Comparison of ENCODE assay signal across 28 cellular contexts in genomic region chr10:109920011-109920410, GRCh38. TPM values are rescaled to one million over a fixed set of nuclear protein-coding genes. Genes with fewer than 3 reads are reported as not detected.
DNase-seq lines count a peak whose midpoint lies in the region; ATAC-seq and TF ChIP-seq lines count a peak whose summit lies in the region.
"Had no signal": no experiment of that assay in that cellular context is flagged by ENCODE, and none has a peak within 500 bp of the region (broad histone marks: within the 10 kb centered on the region; RNA-seq: fewer than 3 reads in every experiment).

No MANE protein-coding gene starts in this region.

- H2AK5ac ChIP-seq in mesenchymal stem cell (ENCODE audit: low read length, severe bottlenecking): no peak overlapping the region

- H2BK5ac ChIP-seq in mesenchymal stem cell (ENCODE audit: low read depth, low read length, poor library complexity, severe bottlenecking): no peak overlapping the region

- peaks cover 8% of the 10 kb centered on the region for H3K4me1 ChIP-seq in mesenchymal stem cell (ENCODE audit: control insufficient read depth, insufficient read depth, low read depth, low read length)

- no peaks in the 10 kb centered on the region for H3K27me3 Mint-ChIP-seq in T-helper 17 cell
- no peaks in the 10 kb centered on the region for H3K27me3 Mint-ChIP-seq in chondrocyte (ENCODE audit: low read depth)
- no peaks in the 10 kb centered on the region for H3K27me3 Mint-ChIP-seq in stimulated activated naive CD8-positive, alpha-beta T cell treated with anti-CD3 and anti-CD28 coated beads, Interleukin-15, amount 100 ng/mL, for 72 hours

- no peak overlapping the region for H3K9ac ChIP-seq in mesenchymal stem cell (ENCODE audit: low read length)
- H3K9ac ChIP-seq: BLaER1 treated with 17β-estradiol and CSF1 and Interleukin-3, amounts not matched to agents 10 nM and 100 nM had no signal

- H3K27ac Mint-ChIP-seq in T-helper 17 cell: peak overlapping the region; percentile 94
- H3K27ac Mint-ChIP-seq in chondrocyte (ENCODE audit: unreplicated experiment): peak overlapping the region; percentile 41
- peak overlapping the region in 1 of 2 donors; percentile 20 for H3K27ac Mint-ChIP-seq in stimulated activated naive CD8-positive, alpha-beta T cell treated with anti-CD3 and anti-CD28 coated beads, Interleukin-15, amount 100 ng/mL, for 72 hours

- H3K4me3 ChIP-seq in mesenchymal stem cell (ENCODE audit: insufficient read depth in 1 of 2, low read depth in 1 of 2, low read length in 2 of 2): no peak overlapping the region
- H3K4me3 ChIP-seq: BLaER1 treated with 17β-estradiol and CSF1 and Interleukin-3, amounts not matched to agents 10 nM and 100 nM; breast epithelium; colonic mucosa; left ventricle myocardium inferior; pancreas; SJSA1; smooth muscle cell had no signal

- H2BK120ac ChIP-seq in mesenchymal stem cell (ENCODE audit: low read depth, low read length): no peak overlapping the region

- H3K9me3 ChIP-seq in T-helper 17 cell (ENCODE audit: control insufficient read depth, low read length, poor library complexity, severe bottlenecking): no peaks in the 10 kb centered on the region
- no peaks in the 10 kb centered on the region for H3K9me3 ChIP-seq in mesenchymal stem cell (ENCODE audit: control insufficient read depth, low read length)
- H3K9me3 ChIP-seq: breast epithelium, colonic mucosa, left ventricle myocardium inferior, pancreas, SJSA1 had no signal

- no peak overlapping the region for H3K4ac ChIP-seq in mesenchymal stem cell (ENCODE audit: low read depth in 1 of 2, low read length in 2 of 2)

- peak overlapping the region; percentile 50 for H3K4me3 Mint-ChIP-seq in T-helper 17 cell
- no peak overlapping the region for H3K4me3 Mint-ChIP-seq in chondrocyte (ENCODE audit: unreplicated experiment)
- peak overlapping the region; percentile 2 to 11 for H3K4me3 Mint-ChIP-seq in stimulated activated naive CD8-positive, alpha-beta T cell treated with anti-CD3 and anti-CD28 coated beads, Interleukin-15, amount 100 ng/mL, for 72 hours

- no peak overlapping the region for H3K4me2 ChIP-seq in mesenchymal stem cell (ENCODE audit: low read length, poor library complexity, severe bottlenecking)
- H3K4me2 ChIP-seq: smooth muscle cell had no signal

- DNase-seq in stimulated activated CD4-positive, alpha-beta T cell treated with anti-CD3 and anti-CD28 coated beads, Interleukin-15, amount 100 ng/mL, for 24 hours: peak; percentile 32
- DNase-seq in stimulated activated CD4-positive, alpha-beta T cell treated with anti-CD3 and anti-CD28 coated beads, Interleukin-4, amount 100 ng/mL, for 4 hours: no peak
- no peak for DNase-seq in T-helper 17 cell
- no peak for DNase-seq in chondrocyte (ENCODE audit: low spot score)
- peak in 1 of 2 donors; percentile 52 for DNase-seq in stimulated activated naive CD8-positive, alpha-beta T cell treated with anti-CD3 and anti-CD28 coated beads, Interleukin-15, amount 100 ng/mL, for 72 hours
- no peak for DNase-seq in mesenchymal stem cell
- no peak for DNase-seq in 8988T
- DNase-seq: amniotic stem cell; Calu3; colonic mucosa; DND-41; effector CD8-positive, alpha-beta T cell; glutamatergic neuron; islet precursor cell; KG1; left ventricle myocardium inferior; NCI-H1436; NCI-H2081 treated with DMSO at 0.1 percent for 48 hours; NCI-H345; NCI-H774; pancreas; RPMI8226 had no signal

- no peak overlapping the region for H2BK12ac ChIP-seq in mesenchymal stem cell (ENCODE audit: low read length in 2 of 2)

- peaks cover 5% of the 10 kb centered on the region for H3K79me1 ChIP-seq in mesenchymal stem cell (replicated peaks; ENCODE audit: low read length, poor library complexity, severe bottlenecking)

- no peak overlapping the region for H4K8ac ChIP-seq in mesenchymal stem cell (ENCODE audit: low read length)

- no peak for TF ChIP-seq CTCF in chondrocyte (IDR thresholded peaks at IDR 0.05)

- no peaks in the 10 kb centered on the region for H3K27me3 ChIP-seq in mesenchymal stem cell (ENCODE audit: control insufficient read depth in 1 of 2, insufficient read depth in 1 of 2, low read length in 2 of 2)
- H3K27me3 ChIP-seq: BLaER1 treated with 17β-estradiol and CSF1 and Interleukin-3, amounts not matched to agents 10 nM and 100 nM; breast epithelium; colonic mucosa; pancreas; SJSA1 had no signal

- no peak overlapping the region for H3K27ac ChIP-seq in mesenchymal stem cell (ENCODE audit: low read length, poor library complexity, severe bottlenecking)
- H3K27ac ChIP-seq: BLaER1 treated with 17β-estradiol and CSF1 and Interleukin-3, amounts not matched to agents 10 nM and 100 nM; breast epithelium; colonic mucosa; left ventricle myocardium inferior; SJSA1 had no signal

- H3K4me1 Mint-ChIP-seq in T-helper 17 cell (peaks cover 65% of the 10 kb centered on the region), chondrocyte (ENCODE audit: low read depth) (peaks cover 54% of the 10 kb centered on the region)
- peaks cover 89% of the 10 kb centered on the region for H3K4me1 Mint-ChIP-seq in stimulated activated naive CD8-positive, alpha-beta T cell treated with anti-CD3 and anti-CD28 coated beads, Interleukin-15, amount 100 ng/mL, for 72 hours

- peaks cover 4 to 5% of the 10 kb centered on the region in 2 experiments for H3K36me3 ChIP-seq in mesenchymal stem cell (ENCODE audit: control insufficient read depth in 1 of 2, insufficient read depth in 2 of 2, low read depth in 1 of 2, low read length in 2 of 2)
- H3K36me3 ChIP-seq: breast epithelium, colonic mucosa, left ventricle myocardium inferior, pancreas had no signal

- no peak overlapping the region for H3K18ac ChIP-seq in mesenchymal stem cell (ENCODE audit: low read depth in 1 of 2, low read length in 2 of 2)

- ATAC-seq in T-helper 17 cell: peak; percentile 24
- peak; percentile 63 for ATAC-seq in stimulated activated naive CD8-positive, alpha-beta T cell treated with anti-CD3 and anti-CD28 coated beads, Interleukin-15, amount 100 ng/mL, for 72 hours
- ATAC-seq in HG02798 (IDR thresholded peaks at IDR 0.05; ENCODE audit: poor library complexity, unreplicated experiment): no peak
- ATAC-seq: HCT116, pancreas had no signal

- H2AFZ ChIP-seq in mesenchymal stem cell (ENCODE audit: low read depth, low read length): no peak overlapping the region

- H3K14ac ChIP-seq in mesenchymal stem cell (ENCODE audit: low read length in 2 of 2): no peak overlapping the region

- H3K36me3 Mint-ChIP-seq in T-helper 17 cell (ENCODE audit: low read depth): peaks cover 3% of the 10 kb centered on the region
- peaks cover 4% of the 10 kb centered on the region for H3K36me3 Mint-ChIP-seq in chondrocyte (ENCODE audit: low read depth)

- 100% methylated on average over 2 of the region's 3 CpGs for WGBS in mesenchymal stem cell

- no peak overlapping the region for H2BK15ac ChIP-seq in mesenchymal stem cell (ENCODE audit: low read depth, poor library complexity, severe bottlenecking)

- H4K91ac ChIP-seq in mesenchymal stem cell (ENCODE audit: low read length): no peak overlapping the region

- H3K9me3 Mint-ChIP-seq in chondrocyte (ENCODE audit: low read depth): peaks cover 3% of the 10 kb centered on the region
- H3K9me3 Mint-ChIP-seq in stimulated activated naive CD8-positive, alpha-beta T cell treated with anti-CD3 and anti-CD28 coated beads, Interleukin-15, amount 100 ng/mL, for 72 hours: no peaks in the 10 kb centered on the region

- no peak overlapping the region for H3K23ac ChIP-seq in mesenchymal stem cell (ENCODE audit: low read length in 2 of 2)

RNA-seq across cellular contexts. Expression of gene XPNPEP1, which starts 3.3 kb away (rescaled TPM):
- total RNA-seq in T-helper 17 cell (10 to 100 TPM; 76.4 to 81.6 TPM), chondrocyte (79.8 to 95.7 TPM (median 80.6 TPM) in 3 replicates)
- polyA plus RNA-seq in mesenchymal stem cell (2013, experiment 1 of 2): 48.5 TPM
- polyA plus RNA-seq in mesenchymal stem cell (2013, experiment 2 of 2): 47.3 TPM
